ENCODE assay signal across 8 cellular contexts in the genomic region with DNA sequence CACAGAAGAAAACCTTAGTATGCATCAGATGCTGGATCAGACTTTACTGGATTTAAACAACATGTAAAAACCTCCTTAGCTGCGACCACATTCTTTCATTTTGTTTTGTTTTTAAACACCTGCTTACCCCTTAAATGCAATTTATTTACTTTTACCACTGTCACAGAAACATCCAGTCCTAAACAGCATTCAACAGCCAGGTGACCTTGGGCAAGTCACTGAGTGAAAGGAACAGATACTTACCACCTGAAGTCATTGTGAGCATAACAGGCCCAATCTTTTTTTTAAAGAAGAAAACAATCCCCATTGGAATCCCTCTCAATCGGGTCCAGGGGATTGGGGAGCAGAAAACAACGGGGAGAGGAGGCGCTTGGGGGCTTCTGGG. TPM values are rescaled to one million over a fixed set of nuclear protein-coding genes. Genes with fewer than 3 reads are reported as not detected.
A peak's percentile ranks its signal among the peaks of the same experiment; 100 is the strongest.
DNase-seq lines count a peak whose midpoint lies in the region; ATAC-seq, FAIRE-seq and TF ChIP-seq lines count a peak whose summit lies in the region.

No MANE protein-coding gene starts in this region.

- no peak for TF ChIP-seq RAD21 in A549 (conservative IDR thresholded peaks at IDR 0.05 in 1 of 2, IDR thresholded peaks at IDR 0.05 in 1 of 2)

- CTCF ChIA-PET in A549 (lab: Yijun Ruan, JAX), result interaction anchor here (0.9 to 6.6 kb wide), 3 partner anchors 33 to 57 kb away, joined by 3 to 32 read pairs (median 3); no protein-coding TSS in a partner anchor

- TF ChIP-seq EP300 in A549 (IDR thresholded peaks at IDR 0.05), result no peak

- FAIRE-seq in A549 (lab: Jason Lieb, UNC), result peak; percentile 23

- peaks cover 23% of the 10 kb centered on the region for H3K79me2 ChIP-seq in osteoblast (ENCODE audit: insufficient read depth, low read length)

- no peak for DNase-seq in A549 (ENCODE audit: low read depth in 1 of 2, low spot score in 1 of 2)
- no peak for DNase-seq in MG63
- DNase-seq in effector memory CD8-positive, alpha-beta T cell, result no peak
- DNase-seq in osteoblast (ENCODE audit: insufficient read length, low spot score, missing footprints), result no peak
- no peak for DNase-seq in NCI-H2227 (lab: John Stamatoyannopoulos, UW; ENCODE audit: unreplicated experiment)
- no peak for DNase-seq in activated CD8-positive, alpha-beta memory T cell treated with anti-CD3 and anti-CD28 coated beads for 24 hours
- DNase-seq in NCI-H1417 treated with DMSO at 0.1 percent for 48 hours (lab: John Stamatoyannopoulos, UW), result no peak

- no peaks in the 10 kb centered on the region for H3K27me3 Mint-ChIP-seq in effector memory CD8-positive, alpha-beta T cell

- H3K4me1 Mint-ChIP-seq in effector memory CD8-positive, alpha-beta T cell (ENCODE audit: low read depth in 2 of 2), result peaks cover 18 to 20% of the 10 kb centered on the region in 2 donors

- peak overlapping the region; percentile 89 for H3K4me3 Mint-ChIP-seq in effector memory CD8-positive, alpha-beta T cell

- TF ChIP-seq POLR2A in A549 (IDR thresholded peaks at IDR 0.05; ENCODE audit: low read length), result no peak

- H3K9me3 Mint-ChIP-seq in effector memory CD8-positive, alpha-beta T cell, result no peaks in the 10 kb centered on the region

- H2AFZ ChIP-seq in osteoblast (ENCODE audit: low read length), result peak overlapping the region; percentile 68

- H3K4me3 ChIP-seq in A549 (peak overlapping the region; percentile 61), MG63 (peak overlapping the region; percentile 62), osteoblast (ENCODE audit: insufficient read depth, low read length) (peak overlapping the region; percentile 87)

- H3K36me3 Mint-ChIP-seq in effector memory CD8-positive, alpha-beta T cell (ENCODE audit: insufficient read depth), result peaks cover 5% of the 10 kb centered on the region

- ATAC-seq in A549 (peak; percentile 2 to 21; a peak in 5 of 6 replicates), GM19463 (IDR thresholded peaks at IDR 0.05; ENCODE audit: unreplicated experiment) (peak; percentile 3)
- ATAC-seq in effector memory CD8-positive, alpha-beta T cell (replicated peaks), result no peak

- H3K36me3 ChIP-seq in MG63, result peaks cover 4% of the 10 kb centered on the region; the same call in 1 of the 2 replicates
- H3K36me3 ChIP-seq in osteoblast (ENCODE audit: insufficient read depth, low read length), result peaks cover 31% of the 10 kb centered on the region

- H3K4me1 ChIP-seq in A549 (peaks cover 8% of the 10 kb centered on the region; the same call in 1 of the 3 replicates), osteoblast (ENCODE audit: insufficient read depth, low read length) (peaks cover 39% of the 10 kb centered on the region)

- WGBS in A549 (ENCODE audit: missing lambda C conversion rate), result 22% methylated on average over 4 of the region's 4 CpGs

- H4K20me1 ChIP-seq in osteoblast (ENCODE audit: insufficient read depth, low read length), result peaks cover 3% of the 10 kb centered on the region

- peak overlapping the region; percentile 45 to 88 for H3K27ac Mint-ChIP-seq in effector memory CD8-positive, alpha-beta T cell

- H3K27me3 ChIP-seq in MG63 (no peaks in the 10 kb centered on the region), osteoblast (ENCODE audit: insufficient read depth, low read length) (no peaks in the 10 kb centered on the region)

- POLR2A ChIA-PET in A549 (lab: Yijun Ruan, JAX), result interaction anchor here (1.0 to 1.2 kb wide), 3 partner anchors 11 to 722 kb away, joined by 3 to 7 read pairs (median 4); a partner anchor contains a TSS

- H3K27ac ChIP-seq in A549 (peak overlapping the region; percentile 60 to 81; a peak in 5 of 6 replicates), osteoblast (ENCODE audit: low read depth, low read length) (peak overlapping the region; percentile 72)

- H3K4me2 ChIP-seq in A549 (peak overlapping the region; percentile 86), osteoblast (ENCODE audit: insufficient read depth, low read length) (peak overlapping the region; percentile 88)

- H3K9me3 ChIP-seq in A549 (no peaks in the 10 kb centered on the region), MG63 (no peaks in the 10 kb centered on the region), osteoblast (ENCODE audit: low read depth, low read length) (no peaks in the 10 kb centered on the region)

- no peak for TF ChIP-seq CTCF in A549 (IDR thresholded peaks at IDR 0.05)
- no peak for TF ChIP-seq CTCF in osteoblast (IDR thresholded peaks at IDR 0.05; ENCODE audit: extremely low read depth, low read depth, low read length)

TF ChIP-seq in A549, 52 proteins besides CTCF, POLR2A, EP300 and RAD21:
- TF ChIP-seq, protein P1, sequence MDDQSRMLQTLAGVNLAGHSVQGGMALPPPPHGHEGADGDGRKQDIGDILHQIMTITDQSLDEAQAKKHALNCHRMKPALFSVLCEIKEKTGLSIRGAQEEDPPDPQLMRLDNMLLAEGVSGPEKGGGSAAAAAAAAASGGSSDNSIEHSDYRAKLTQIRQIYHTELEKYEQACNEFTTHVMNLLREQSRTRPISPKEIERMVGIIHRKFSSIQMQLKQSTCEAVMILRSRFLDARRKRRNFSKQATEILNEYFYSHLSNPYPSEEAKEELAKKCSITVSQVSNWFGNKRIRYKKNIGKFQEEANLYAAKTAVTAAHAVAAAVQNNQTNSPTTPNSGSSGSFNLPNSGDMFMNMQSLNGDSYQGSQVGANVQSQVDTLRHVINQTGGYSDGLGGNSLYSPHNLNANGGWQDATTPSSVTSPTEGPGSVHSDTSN (IDR thresholded peaks at IDR 0.05), result no peak
- TF ChIP-seq, protein P2, sequence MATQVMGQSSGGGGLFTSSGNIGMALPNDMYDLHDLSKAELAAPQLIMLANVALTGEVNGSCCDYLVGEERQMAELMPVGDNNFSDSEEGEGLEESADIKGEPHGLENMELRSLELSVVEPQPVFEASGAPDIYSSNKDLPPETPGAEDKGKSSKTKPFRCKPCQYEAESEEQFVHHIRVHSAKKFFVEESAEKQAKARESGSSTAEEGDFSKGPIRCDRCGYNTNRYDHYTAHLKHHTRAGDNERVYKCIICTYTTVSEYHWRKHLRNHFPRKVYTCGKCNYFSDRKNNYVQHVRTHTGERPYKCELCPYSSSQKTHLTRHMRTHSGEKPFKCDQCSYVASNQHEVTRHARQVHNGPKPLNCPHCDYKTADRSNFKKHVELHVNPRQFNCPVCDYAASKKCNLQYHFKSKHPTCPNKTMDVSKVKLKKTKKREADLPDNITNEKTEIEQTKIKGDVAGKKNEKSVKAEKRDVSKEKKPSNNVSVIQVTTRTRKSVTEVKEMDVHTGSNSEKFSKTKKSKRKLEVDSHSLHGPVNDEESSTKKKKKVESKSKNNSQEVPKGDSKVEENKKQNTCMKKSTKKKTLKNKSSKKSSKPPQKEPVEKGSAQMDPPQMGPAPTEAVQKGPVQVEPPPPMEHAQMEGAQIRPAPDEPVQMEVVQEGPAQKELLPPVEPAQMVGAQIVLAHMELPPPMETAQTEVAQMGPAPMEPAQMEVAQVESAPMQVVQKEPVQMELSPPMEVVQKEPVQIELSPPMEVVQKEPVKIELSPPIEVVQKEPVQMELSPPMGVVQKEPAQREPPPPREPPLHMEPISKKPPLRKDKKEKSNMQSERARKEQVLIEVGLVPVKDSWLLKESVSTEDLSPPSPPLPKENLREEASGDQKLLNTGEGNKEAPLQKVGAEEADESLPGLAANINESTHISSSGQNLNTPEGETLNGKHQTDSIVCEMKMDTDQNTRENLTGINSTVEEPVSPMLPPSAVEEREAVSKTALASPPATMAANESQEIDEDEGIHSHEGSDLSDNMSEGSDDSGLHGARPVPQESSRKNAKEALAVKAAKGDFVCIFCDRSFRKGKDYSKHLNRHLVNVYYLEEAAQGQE (IDR thresholded peaks at IDR 0.05), result peak; percentile 71
- TF ChIP-seq ZFP36 (IDR thresholded peaks at IDR 0.05; ENCODE audit: borderline replicate concordance, partially characterized antibody), result peak; percentile 8

RNA-seq across cellular contexts. Expression of a gene that starts 0.4 kb away (rescaled TPM):
- 2.8 TPM in 2 replicates for polyA plus RNA-seq in A549 (2011; rRNA removed)
- 3.7 and 3.8 TPM in 2 replicates for polyA plus RNA-seq in A549 (2012; cell fraction: cytosol; rRNA removed)
- polyA plus RNA-seq in A549 (2012; cell fraction: nucleus; rRNA removed), result 5.1 and 5.8 TPM in 2 replicates
- 2.1 TPM in 3 replicates for polyA plus RNA-seq in A549 (2017; fragmentation: RNase III; extraction: RNeasy Plus Mini Kit Qiagen cat#74134 plus additional on column Dnase treatment)
- 2.5 and 6.3 TPM in 2 replicates for polyA minus RNA-seq in A549 (2011; rRNA and poly(A)+ RNA removed)
- 0.22 and 3.4 TPM in 2 replicates for total RNA-seq in MG63 (2014; rRNA removed; shearing (Covaris generic); ENCODE audit: low replicate concordance)
- total RNA-seq in osteoblast, result 5.9 and 6.5 TPM in 2 replicates

RNA-seq across cellular contexts. Expression of a gene that starts 50.5 kb away (rescaled TPM):
- polyA plus RNA-seq in A549 (2011; rRNA removed), result not detected in 2 replicates
- not detected in 2 replicates for polyA plus RNA-seq in A549 (2012; cell fraction: cytosol; rRNA removed)
- not detected in 2 replicates for polyA plus RNA-seq in A549 (2012; cell fraction: nucleus; rRNA removed)
- polyA plus RNA-seq in A549 (2017; fragmentation: RNase III; extraction: RNeasy Plus Mini Kit Qiagen cat#74134 plus additional on column Dnase treatment), result not detected in 3 replicates
- 0.04 TPM in 1 of 2 replicates, not detected in the other for polyA minus RNA-seq in A549 (2011; rRNA and poly(A)+ RNA removed)
- not detected in 2 replicates for total RNA-seq in MG63 (2014; rRNA removed; shearing (Covaris generic); ENCODE audit: low replicate concordance)
- total RNA-seq in osteoblast, result not detected in 2 replicates
